In genomic region chr10:19974138-19974537, GRCh38 we compare ENCODE assay signal across 24 cellular contexts.
DNase-seq lines count a peak whose midpoint lies in the region; ATAC-seq and TF ChIP-seq lines count a peak whose summit lies in the region.
"Had no signal": no experiment of that assay in that cellular context is flagged by ENCODE, and none has a peak within 500 bp of the region (broad histone marks: within the 10 kb centered on the region; RNA-seq: fewer than 3 reads in every experiment).

No MANE protein-coding gene starts in this region.

- H3K79me1 ChIP-seq in mesenchymal stem cell (replicated peaks; ENCODE audit: low read length, poor library complexity, severe bottlenecking): no peaks in the 10 kb centered on the region

- peak; percentile 53 for DNase-seq in CD1c-positive myeloid dendritic cell (ENCODE audit: extremely low spot score)
- DNase-seq in OCI-M1 (lab: John Stamatoyannopoulos, UW): peak; percentile 62
- DNase-seq in mesenchymal stem cell: peak; percentile 38
- DNase-seq in DMS79 (lab: John Stamatoyannopoulos, UW): no peak
- no peak for DNase-seq in left lung
- no peak for DNase-seq in foreskin fibroblast
- DNase-seq: activated CD4-positive, alpha-beta T cell treated with anti-CD3 and anti-CD28 coated beads for 36 hours; activated gamma-delta T cell treated with Interleukin-2 at 50 U/mL for 16 hours; caudate nucleus; CD4-positive, alpha-beta T cell; dermis blood vessel endothelial cell; foreskin melanocyte; heart right ventricle; NCI-H1092; NCI-H187; NCI-H524; nucleus accumbens; stimulated activated naive CD4-positive, alpha-beta T cell treated with Interleukin-2 at 50 U/mL for 16 hours; T-helper 1 cell had no signal

- H4K91ac ChIP-seq in mesenchymal stem cell (ENCODE audit: low read length): no peak overlapping the region

- H3K36me3 ChIP-seq in mesenchymal stem cell (ENCODE audit: control insufficient read depth in 1 of 2, insufficient read depth in 2 of 2, low read depth in 1 of 2, low read length in 2 of 2): no peaks in the 10 kb centered on the region
- H3K36me3 ChIP-seq in left lung: no peaks in the 10 kb centered on the region
- H3K36me3 ChIP-seq: esophagus muscularis mucosa, HAP-1, heart right ventricle, SJSA1 had no signal

- peaks cover 0 to 5% of the 10 kb centered on the region in 2 experiments for H3K27me3 ChIP-seq in mesenchymal stem cell (ENCODE audit: control insufficient read depth in 1 of 2, insufficient read depth in 1 of 2, low read length in 2 of 2)
- no peaks in the 10 kb centered on the region for H3K27me3 ChIP-seq in left lung
- H3K27me3 ChIP-seq: esophagus muscularis mucosa, heart right ventricle, SJSA1 had no signal

- no peak overlapping the region for H2BK12ac ChIP-seq in mesenchymal stem cell (ENCODE audit: low read length in 2 of 2)

- H3K4ac ChIP-seq in mesenchymal stem cell (ENCODE audit: low read depth in 1 of 2, low read length in 2 of 2): no peak overlapping the region

- H4K8ac ChIP-seq in mesenchymal stem cell (ENCODE audit: low read length): no peak overlapping the region

- H2BK5ac ChIP-seq in mesenchymal stem cell (ENCODE audit: low read depth, low read length, poor library complexity, severe bottlenecking): no peak overlapping the region

- no peak overlapping the region for H2BK15ac ChIP-seq in mesenchymal stem cell (ENCODE audit: low read depth, poor library complexity, severe bottlenecking)

- H3K4me1 ChIP-seq in mesenchymal stem cell (ENCODE audit: control insufficient read depth, insufficient read depth, low read depth, low read length): no peaks in the 10 kb centered on the region
- peaks cover 0 to 7% of the 10 kb centered on the region in 2 donors for H3K4me1 ChIP-seq in left lung
- H3K4me1 ChIP-seq: SJSA1 had no signal

- no peak overlapping the region for H3K14ac ChIP-seq in mesenchymal stem cell (ENCODE audit: low read length in 2 of 2)

- H3K4me2 ChIP-seq in mesenchymal stem cell (ENCODE audit: low read length, poor library complexity, severe bottlenecking): no peak overlapping the region

- no peak overlapping the region for H2AFZ ChIP-seq in mesenchymal stem cell (ENCODE audit: low read depth, low read length)

- no peak overlapping the region for H3K9ac ChIP-seq in mesenchymal stem cell (ENCODE audit: low read length)

- no peak overlapping the region for H2BK120ac ChIP-seq in mesenchymal stem cell (ENCODE audit: low read depth, low read length)

- 4% methylated on average over 1 of the region's 1 CpG for WGBS in mesenchymal stem cell

- no peak overlapping the region for H3K4me3 ChIP-seq in mesenchymal stem cell (ENCODE audit: insufficient read depth in 1 of 2, low read depth in 1 of 2, low read length in 2 of 2)
- H3K4me3 ChIP-seq in left lung: no peak overlapping the region
- no peak overlapping the region for H3K4me3 ChIP-seq in foreskin fibroblast (ENCODE audit: low read depth in 1 of 2, low read length in 2 of 2)
- H3K4me3 ChIP-seq: esophagus muscularis mucosa, HAP-1, heart right ventricle, SJSA1 had no signal

- H3K23ac ChIP-seq in mesenchymal stem cell (ENCODE audit: low read length in 2 of 2): no peak overlapping the region

- intact Hi-C loops in left lung (cut with DNase I): no loop called here

- TF ChIP-seq CTCF in left lung (IDR thresholded peaks at IDR 0.05) (no peak), foreskin fibroblast (IDR thresholded peaks at IDR 0.05; ENCODE audit: low read depth, low read length) (no peak)

- no peak overlapping the region for H3K18ac ChIP-seq in mesenchymal stem cell (ENCODE audit: low read depth in 1 of 2, low read length in 2 of 2)

- no peak overlapping the region for H2AK5ac ChIP-seq in mesenchymal stem cell (ENCODE audit: low read length, severe bottlenecking)

- ATAC-seq in HG03135 (IDR thresholded peaks at IDR 0.05; ENCODE audit: unreplicated experiment) (peak; percentile 71), HG03432 (IDR thresholded peaks at IDR 0.05; ENCODE audit: unreplicated experiment) (no peak), left lung (no peak)
- ATAC-seq: activated CD4-positive, alpha-beta T cell treated with anti-CD3 and anti-CD28 coated beads for 36 hours; heart right ventricle had no signal

- peaks cover 3% of the 10 kb centered on the region for H3K9me3 ChIP-seq in mesenchymal stem cell (ENCODE audit: control insufficient read depth, low read length)
- H3K9me3 ChIP-seq in left lung: peaks cover 0 to 3% of the 10 kb centered on the region in 2 donors
- H3K9me3 ChIP-seq: HAP-1 had no signal

- H3K27ac ChIP-seq in mesenchymal stem cell (ENCODE audit: low read length, poor library complexity, severe bottlenecking) (no peak overlapping the region), left lung (no peak overlapping the region)
- H3K27ac ChIP-seq: esophagus muscularis mucosa, heart right ventricle, SJSA1 had no signal

Comparison
In these comparisons a context has a peak if more than half of its experiments do, and no peak if none do; other contexts are left out.
1. DNase-seq: peak in CD1c-positive myeloid dendritic cell (single experiment), OCI-M1 (single experiment) and mesenchymal stem cell (single experiment); none in DMS79 (single experiment), left lung (0 of 2) and foreskin fibroblast (0 of 2).